ENCODE assay signal across 8 cellular contexts in genomic region chr15:92077353-92078080, GRCh38.
DNase-seq lines count a peak whose midpoint lies in the region; ATAC-seq and TF ChIP-seq lines count a peak whose summit lies in the region.

No MANE protein-coding gene starts in this region.

- CTCF ChIA-PET in BJ (lab: Yijun Ruan, JAX), result interaction anchor here (0.7 to 6.9 kb wide), 19 partner anchors 8 to 833 kb away, joined by 3 to 59 read pairs (median 6); partner anchors contain the start of gene SLCO3A1

- no peaks in the 10 kb centered on the region for H3K36me3 ChIP-seq in BJ (ENCODE audit: control insufficient read depth, insufficient read depth, low read length)

- H3K4me3 ChIP-seq in BJ (ENCODE audit: low read depth, low read length), result no peak overlapping the region

- H3K4me3 Mint-ChIP-seq in nephron progenitor cell, result no peak overlapping the region

- DNase-seq in BJ (ENCODE audit: low read depth) (no peak), NOMO-1 treated with DMSO at 0.1 percent for 48 hours (lab: John Stamatoyannopoulos, UW; ENCODE audit: unreplicated experiment) (peak; percentile 64), activated T-cell treated with anti-CD3 and anti-CD28 coated beads for 1 hour (ENCODE audit: low read depth) (peak; percentile 39), nephron progenitor cell (peak; percentile 75), superior temporal gyrus (ENCODE audit: extremely low spot score) (peak; percentile 88)

- H3K27ac Mint-ChIP-seq in nephron progenitor cell, result no peak overlapping the region

- no peaks in the 10 kb centered on the region for H3K9me3 Mint-ChIP-seq in nephron progenitor cell

- H3K27me3 ChIP-seq in BJ (ENCODE audit: control insufficient read depth, insufficient read depth, low read length), result no peaks in the 10 kb centered on the region

- no peaks in the 10 kb centered on the region for H3K36me3 Mint-ChIP-seq in nephron progenitor cell (ENCODE audit: low read depth)

- peaks cover 29% of the 10 kb centered on the region for H3K4me1 Mint-ChIP-seq in nephron progenitor cell

- H3K27me3 Mint-ChIP-seq in nephron progenitor cell (ENCODE audit: low read depth, poor library complexity), result peaks cover 23% of the 10 kb centered on the region

- TF ChIP-seq CTCF in BJ (IDR thresholded peaks at IDR 0.05; ENCODE audit: insufficient read depth, low read depth, low read length) (peak; percentile 82), nephron progenitor cell (IDR thresholded peaks at IDR 0.05) (peak; percentile 73)

- ATAC-seq in GM19043 (IDR thresholded peaks at IDR 0.05; ENCODE audit: low read depth, unreplicated experiment) (peak; percentile 80), HG03520 (IDR thresholded peaks at IDR 0.05; ENCODE audit: unreplicated experiment) (peak; percentile 62), esophagus mucosa (peak; percentile 77)

- POLR2A ChIA-PET in BJ (lab: Charles Lee), result no interaction called here
